Comparison of ENCODE assay signal across 20 cellular contexts in the genomic region with DNA sequence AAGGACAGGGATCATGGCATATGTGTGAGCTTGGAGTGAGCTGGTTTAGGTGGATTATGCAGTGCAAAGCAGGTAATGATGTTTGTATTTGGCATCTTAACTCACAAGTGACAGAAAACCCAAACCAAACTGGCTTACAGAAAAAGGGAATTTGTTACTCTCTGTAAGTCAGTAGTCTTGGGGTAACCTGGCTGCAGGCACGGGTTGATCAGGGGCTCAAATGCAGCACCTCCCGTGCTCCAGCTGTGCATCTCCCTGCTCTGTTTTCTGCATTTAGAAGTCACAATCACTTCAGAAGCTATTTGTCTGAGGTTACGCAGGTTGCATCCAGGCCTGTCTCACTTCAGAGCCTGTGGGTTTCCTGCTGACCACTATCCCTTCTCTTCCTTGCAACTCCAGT.
"Had no signal": no experiment of that assay in that cellular context is flagged by ENCODE, and none has a peak within 500 bp of the region (broad histone marks: within the 10 kb centered on the region; RNA-seq: fewer than 3 reads in every experiment).

No MANE protein-coding gene starts in this region.

- H3K36me3 ChIP-seq: gastroesophageal sphincter, heart left ventricle, neural progenitor cell, stomach, tibial artery had no signal

- H3K4me1 ChIP-seq: gastroesophageal sphincter, heart left ventricle, neural progenitor cell, psoas muscle, tibial artery had no signal

- H3K27me3 ChIP-seq: dorsolateral prefrontal cortex, gastroesophageal sphincter, heart left ventricle, hepatocyte, neural progenitor cell, stomach, tibial artery had no signal

- ATAC-seq: gastroesophageal sphincter; heart left ventricle; left lobe of liver; mucosa of descending colon; naive thymus-derived CD4-positive, alpha-beta T cell; psoas muscle; right cardiac atrium had no signal

- DNase-seq: effector CD4-positive, alpha-beta T cell; heart left ventricle; kidney; mucosa of descending colon; naive thymus-derived CD4-positive, alpha-beta T cell; nucleus accumbens; psoas muscle; right cardiac atrium; stimulated activated CD4-positive, alpha-beta T cell treated with anti-CD3 and anti-CD28 coated beads, Interleukin-12 subunit alpha, Interleukin-12 subunit beta, amount 100 ng/mL, for 4 hours; stimulated activated CD4-positive, alpha-beta T cell treated with anti-CD3 and anti-CD28 coated beads, Interleukin-4, amount 100 ng/mL, for 1 hour; stimulated activated naive CD4-positive, alpha-beta T cell treated with Interleukin-2 at 50 U/mL for 16 hours; stomach; tibial artery had no signal

- H3K9ac ChIP-seq: neural progenitor cell had no signal

- H3K9me3 ChIP-seq: mucosa of descending colon, psoas muscle, tibial artery had no signal

- H3K4me2 ChIP-seq: hepatocyte, neural progenitor cell, smooth muscle cell had no signal

- H3K27ac ChIP-seq: dorsolateral prefrontal cortex, gastroesophageal sphincter, heart left ventricle, hepatocyte, neural progenitor cell, psoas muscle, stomach, tibial artery had no signal

- H3K4me3 ChIP-seq: dorsolateral prefrontal cortex, gastroesophageal sphincter, heart left ventricle, hepatocyte, lung, mucosa of descending colon, neural progenitor cell, psoas muscle, smooth muscle cell, stomach, tibial artery had no signal
